Comparison of ENCODE assay signal across 24 cellular contexts in genomic region chr16:66914541-66914940, GRCh38. TPM values are rescaled to one million over a fixed set of nuclear protein-coding genes. Genes with fewer than 3 reads are reported as not detected.
DNase-seq lines count a peak whose midpoint lies in the region; ATAC-seq and TF ChIP-seq lines count a peak whose summit lies in the region.
"Had no signal": no experiment of that assay in that cellular context is flagged by ENCODE, and none has a peak within 500 bp of the region (broad histone marks: within the 10 kb centered on the region; RNA-seq: fewer than 3 reads in every experiment).

No MANE protein-coding gene starts in this region.

- no peak overlapping the region for H4K5ac ChIP-seq in IMR-90 (ENCODE audit: low read depth, low read length)

- H3K4me1 ChIP-seq in IMR-90 (ENCODE audit: control insufficient read depth, insufficient read depth, low read length) = no peaks in the 10 kb centered on the region
- H3K4me1 ChIP-seq in neural progenitor cell = no peaks in the 10 kb centered on the region
- H3K4me1 ChIP-seq in tibial artery = peaks cover 0 to 21% (median 3%) of the 10 kb centered on the region in 4 donors

- in situ Hi-C loops in IMR-90 (cut with MboI; ENCODE audit: low sequenced_read_pairs) = no loop called here

- H3K4me3 ChIP-seq in IMR-90 (ENCODE audit: insufficient read depth, low read depth, low read length) (no peak overlapping the region), neural progenitor cell (no peak overlapping the region), tibial artery (no peak overlapping the region)
- H3K4me3 ChIP-seq: GM23248 had no signal

- no peak overlapping the region for H3K18ac ChIP-seq in IMR-90 (ENCODE audit: low read depth, low read length)

- no peak overlapping the region for H2BK120ac ChIP-seq in IMR-90 (ENCODE audit: low read depth, low read length)

- H3K27me3 ChIP-seq in IMR-90 (ENCODE audit: control insufficient read depth, insufficient read depth, low read length) = peaks cover 39% of the 10 kb centered on the region
- H3K27me3 ChIP-seq in neural progenitor cell = peaks cover 7% of the 10 kb centered on the region
- no peaks in the 10 kb centered on the region for H3K27me3 ChIP-seq in tibial artery

- H2AK9ac ChIP-seq in IMR-90 (replicated peaks; ENCODE audit: low read depth, low read length, poor library complexity) = peak overlapping the region; percentile 50

- no peak overlapping the region for H2BK5ac ChIP-seq in IMR-90 (ENCODE audit: low read depth, low read length, poor library complexity, severe bottlenecking)

- H2AFZ ChIP-seq in IMR-90 (replicated peaks; ENCODE audit: low read length, poor library complexity) = no peak overlapping the region
- H2AFZ ChIP-seq in neural progenitor cell (replicated peaks) = no peak overlapping the region
- H2AFZ ChIP-seq: GM23248 had no signal

- no peak overlapping the region for H3K4me2 ChIP-seq in IMR-90 (ENCODE audit: low read depth, low read length)
- no peak overlapping the region for H3K4me2 ChIP-seq in neural progenitor cell

- H3K23ac ChIP-seq in IMR-90 (ENCODE audit: low read depth, low read length) = no peak overlapping the region

- no peaks in the 10 kb centered on the region for H3K79me2 ChIP-seq in neural progenitor cell (ENCODE audit: low read depth)

- no peak overlapping the region for H3K27ac ChIP-seq in IMR-90 (ENCODE audit: insufficient read depth, low read length)
- no peak overlapping the region for H3K27ac ChIP-seq in neural progenitor cell
- no peak overlapping the region for H3K27ac ChIP-seq in tibial artery
- H3K27ac ChIP-seq: GM23248 had no signal

- no peak overlapping the region for H3K4ac ChIP-seq in IMR-90 (ENCODE audit: low read depth, low read length)

- no peak for ATAC-seq in left ventricle myocardium superior
- ATAC-seq in Right ventricle myocardium inferior = no peak
- no peak for ATAC-seq in IMR-90 (ENCODE audit: low read depth)
- no peak for ATAC-seq in stimulated activated effector memory CD8-positive, alpha-beta T cell treated with anti-CD3 and anti-CD28 coated beads, Interleukin-12 subunit alpha, Interleukin-12 subunit beta, amount 100 ng/mL, for 72 hours
- ATAC-seq in HG02884 (IDR thresholded peaks at IDR 0.05; ENCODE audit: unreplicated experiment) = no peak
- no peak for ATAC-seq in GM21515 (IDR thresholded peaks at IDR 0.05; ENCODE audit: unreplicated experiment)

- no peak overlapping the region for H2BK15ac ChIP-seq in IMR-90 (ENCODE audit: low read depth, low read length)

- H3K9me1 ChIP-seq in IMR-90 (ENCODE audit: insufficient read depth, low read length) = no peaks in the 10 kb centered on the region

- TF ChIP-seq POLR2A in IMR-90 (IDR thresholded peaks at IDR 0.05; ENCODE audit: low read depth, low read length) = no peak

- no peaks in the 10 kb centered on the region for H3K36me3 Mint-ChIP-seq in neural progenitor cell
- no peaks in the 10 kb centered on the region for H3K36me3 Mint-ChIP-seq in stimulated activated effector memory CD8-positive, alpha-beta T cell treated with anti-CD3 and anti-CD28 coated beads, Interleukin-12 subunit alpha, Interleukin-12 subunit beta, amount 100 ng/mL, for 72 hours
- H3K36me3 Mint-ChIP-seq: CD4-positive, alpha-beta memory T cell had no signal

- no peak overlapping the region for H2AK5ac ChIP-seq in IMR-90 (ENCODE audit: low read depth, low read length)

- BruUV-seq in IMR-90 (replicated peaks; lab: Mats Ljungman, UMichigan) = no TSS peak

- H4K8ac ChIP-seq in IMR-90 (ENCODE audit: low read depth in 2 of 2, low read length in 2 of 2) = no peak overlapping the region

- DNase-seq in left ventricle myocardium superior (peak; percentile 3), Right ventricle myocardium inferior (ENCODE audit: missing footprints) (no peak), IMR-90 (no peak), neural progenitor cell (ENCODE audit: low spot score) (no peak), tibial artery (no peak)
- DNase-seq in stimulated activated effector memory CD8-positive, alpha-beta T cell treated with anti-CD3 and anti-CD28 coated beads, Interleukin-12 subunit alpha, Interleukin-12 subunit beta, amount 100 ng/mL, for 72 hours (ENCODE audit: low spot score in 2 of 2) = no peak
- DNase-seq: C1 segment of cervical spinal cord, Calu3, COR-L47, DMS53, DMS79 treated with DMSO at 0.1 percent for 48 hours, GF-D8, GM23248, H7, HCEC 1CT had no signal

- dilution Hi-C loops in IMR-90 (cut with HindIII; ENCODE audit: low sequenced_read_pairs, unreplicated experiment) = no loop called here

- H4K20me1 ChIP-seq in IMR-90 (ENCODE audit: insufficient read depth, low read length) = no peaks in the 10 kb centered on the region
- H4K20me1 ChIP-seq in neural progenitor cell (ENCODE audit: low read depth) = no peaks in the 10 kb centered on the region

- POLR2A ChIA-PET in IMR-90 (lab: Charles Lee; ENCODE audit: unreplicated experiment) = no interaction called here

- H3K14ac ChIP-seq in IMR-90 (replicated peaks; ENCODE audit: low read depth, low read length) = no peak overlapping the region

- no peak overlapping the region for H2BK20ac ChIP-seq in IMR-90 (ENCODE audit: low read depth, low read length)

- no CpG with 5 or more reads among the region's 7 CpGs for WGBS in IMR-90 (ENCODE audit: extremely low coverage in 2 of 2, insufficient read length in 1 of 2), 2 experiments

- no peak overlapping the region for H3K56ac ChIP-seq in IMR-90 (ENCODE audit: extremely low read depth, insufficient read depth, low read length)

- TF ChIP-seq CTCF in IMR-90 (conservative IDR thresholded peaks at IDR 0.05; ENCODE audit: low read depth, low read length) (no peak), neural progenitor cell (IDR thresholded peaks at IDR 0.05) (no peak), tibial artery (IDR thresholded peaks at IDR 0.05) (no peak)

- H3K36me3 ChIP-seq in IMR-90 (ENCODE audit: control insufficient read depth, insufficient read depth, low read length) (no peaks in the 10 kb centered on the region), neural progenitor cell (no peaks in the 10 kb centered on the region), tibial artery (no peaks in the 10 kb centered on the region)

- H3K9me3 ChIP-seq in IMR-90 (ENCODE audit: control insufficient read depth, insufficient read depth, low read length) (no peaks in the 10 kb centered on the region), neural progenitor cell (ENCODE audit: low read depth) (no peaks in the 10 kb centered on the region), tibial artery (no peaks in the 10 kb centered on the region)

- no peaks in the 10 kb centered on the region for H3K9me3 Mint-ChIP-seq in neural progenitor cell
- no peaks in the 10 kb centered on the region for H3K9me3 Mint-ChIP-seq in stimulated activated effector memory CD8-positive, alpha-beta T cell treated with anti-CD3 and anti-CD28 coated beads, Interleukin-12 subunit alpha, Interleukin-12 subunit beta, amount 100 ng/mL, for 72 hours
- H3K9me3 Mint-ChIP-seq: CD4-positive, alpha-beta memory T cell had no signal

- intact Hi-C loops in left ventricle myocardium superior (cut with micrococcal nuclease) (no loop called here), Right ventricle myocardium inferior (cut with DNase I) (no loop called here), IMR-90 (cut with micrococcal nuclease) (no loop called here), tibial artery (cut with DNase I; ENCODE audit: low total_unique reads) (no loop called here)

- H3F3A ChIP-seq in neural progenitor cell (ENCODE audit: low read depth) = no peaks in the 10 kb centered on the region

- peak overlapping the region; percentile 9 for H3K27ac Mint-ChIP-seq in neural progenitor cell
- peak overlapping the region; percentile 1 for H3K27ac Mint-ChIP-seq in stimulated activated effector memory CD8-positive, alpha-beta T cell treated with anti-CD3 and anti-CD28 coated beads, Interleukin-12 subunit alpha, Interleukin-12 subunit beta, amount 100 ng/mL, for 72 hours
- H3K27ac Mint-ChIP-seq: CD4-positive, alpha-beta memory T cell had no signal

- no peak overlapping the region for H4K91ac ChIP-seq in IMR-90 (ENCODE audit: insufficient read depth, low read depth, low read length)

- peaks cover 26% of the 10 kb centered on the region for H3K4me1 Mint-ChIP-seq in neural progenitor cell
- no peaks in the 10 kb centered on the region for H3K4me1 Mint-ChIP-seq in stimulated activated effector memory CD8-positive, alpha-beta T cell treated with anti-CD3 and anti-CD28 coated beads, Interleukin-12 subunit alpha, Interleukin-12 subunit beta, amount 100 ng/mL, for 72 hours
- H3K4me1 Mint-ChIP-seq: CD4-positive, alpha-beta memory T cell had no signal

- no peak for TF ChIP-seq RAD21 in IMR-90 (IDR thresholded peaks at IDR 0.05; ENCODE audit: low read length)

- peak overlapping the region; percentile 1 for H3K4me3 Mint-ChIP-seq in neural progenitor cell
- no peak overlapping the region for H3K4me3 Mint-ChIP-seq in stimulated activated effector memory CD8-positive, alpha-beta T cell treated with anti-CD3 and anti-CD28 coated beads, Interleukin-12 subunit alpha, Interleukin-12 subunit beta, amount 100 ng/mL, for 72 hours
- H3K4me3 Mint-ChIP-seq: CD4-positive, alpha-beta memory T cell had no signal

- CTCF ChIA-PET in IMR-90 (lab: Yijun Ruan, JAX) = no interaction called here

- H3K27me3 Mint-ChIP-seq in neural progenitor cell (ENCODE audit: insufficient read depth, low read depth) = peaks cover 12% of the 10 kb centered on the region

- H3K9ac ChIP-seq in IMR-90 (ENCODE audit: low read depth, low read length) (no peak overlapping the region), neural progenitor cell (no peak overlapping the region)
- H3K9ac ChIP-seq: GM23248 had no signal

- no peaks in the 10 kb centered on the region for H3K79me1 ChIP-seq in IMR-90 (ENCODE audit: low read depth in 1 of 2, low read length in 2 of 2)

RNA-seq across cellular contexts. Expression of gene CDH16, which starts 4.1 kb away (rescaled TPM):
- total RNA-seq in left ventricle myocardium superior (not detected), Right ventricle myocardium inferior (0.16 TPM), IMR-90 (2012; rRNA removed) (not detected in 2 replicates), neural progenitor cell (ENCODE audit: low replicate concordance) (not detected in 2 replicates)
- not detected in 2 replicates for polyA plus RNA-seq in IMR-90 (2012; rRNA removed)
- polyA plus RNA-seq in IMR-90 (2012; cell fraction: cytosol; rRNA removed) = not detected in 2 replicates
- not detected in 2 replicates for polyA plus RNA-seq in IMR-90 (2012; cell fraction: nucleus; rRNA removed; ENCODE audit: low replicate concordance)
- total RNA-seq: A172; A673; Calu3; CD4-positive, alpha-beta memory T cell; Daoy; G401; GM23248; H1; H7 had no signal
- polyA plus RNA-seq: BJ; CD4-positive, alpha-beta memory T cell; GM23248; H1 had no signal

RNA-seq across cellular contexts. Expression of gene RRAD, which starts 10.8 kb away (rescaled TPM):
- total RNA-seq in left ventricle myocardium superior (86.7 TPM), Right ventricle myocardium inferior (84.3 TPM), IMR-90 (2012; rRNA removed) (1.3 and 1.4 TPM in 2 replicates), neural progenitor cell (ENCODE audit: low replicate concordance) (0.12 and 0.24 TPM in 2 replicates)
- polyA plus RNA-seq in IMR-90 (2012; rRNA removed) = 2.1 and 2.9 TPM in 2 replicates
- 1.3 and 11.2 TPM in 2 replicates for polyA plus RNA-seq in IMR-90 (2012; cell fraction: cytosol; rRNA removed)
- 25.0 and 37.4 TPM in 2 replicates for polyA plus RNA-seq in IMR-90 (2012; cell fraction: nucleus; rRNA removed; ENCODE audit: low replicate concordance)
- total RNA-seq: G401, H1 had no signal
- polyA plus RNA-seq: CD4-positive, alpha-beta memory T cell had no signal

RNA-seq across cellular contexts. Expression of gene CIAO2B, which starts 19.7 kb away (rescaled TPM):
- total RNA-seq in left ventricle myocardium superior = 114 TPM
- 127 TPM for total RNA-seq in Right ventricle myocardium inferior
- 148 and 168 TPM in 2 replicates for total RNA-seq in IMR-90 (2012; rRNA removed)
- 234 and 283 TPM in 2 replicates for polyA plus RNA-seq in IMR-90 (2012; rRNA removed)
- polyA plus RNA-seq in IMR-90 (2012; cell fraction: cytosol; rRNA removed) = 232 and 454 TPM in 2 replicates
- 113 and 168 TPM in 2 replicates for polyA plus RNA-seq in IMR-90 (2012; cell fraction: nucleus; rRNA removed; ENCODE audit: low replicate concordance)
- total RNA-seq in neural progenitor cell (ENCODE audit: low replicate concordance) = 55.5 and 76.0 TPM in 2 replicates

RNA-seq across cellular contexts. Expression of gene CES2, which starts 20.8 kb away (rescaled TPM):
- total RNA-seq in left ventricle myocardium superior (103 TPM), Right ventricle myocardium inferior (126 TPM), IMR-90 (2012; rRNA removed) (11.9 and 15.1 TPM in 2 replicates), neural progenitor cell (ENCODE audit: low replicate concordance) (11.1 and 20.9 TPM in 2 replicates)
- polyA plus RNA-seq in IMR-90 (2012; rRNA removed) = 23.2 and 24.2 TPM in 2 replicates
- polyA plus RNA-seq in IMR-90 (2012; cell fraction: cytosol; rRNA removed) = 15.5 and 21.1 TPM in 2 replicates
- polyA plus RNA-seq in IMR-90 (2012; cell fraction: nucleus; rRNA removed; ENCODE audit: low replicate concordance) = 45.3 and 69.6 TPM in 2 replicates

RNA-seq across cellular contexts. Expression of gene PDP2, which starts 34.2 kb away (rescaled TPM):
- total RNA-seq in left ventricle myocardium superior (2.2 TPM), Right ventricle myocardium inferior (3.1 TPM), IMR-90 (2012; rRNA removed) (12.5 and 16.8 TPM in 2 replicates), neural progenitor cell (ENCODE audit: low replicate concordance) (6.6 and 12.6 TPM in 2 replicates)
- 5.3 and 5.7 TPM in 2 replicates for polyA plus RNA-seq in IMR-90 (2012; rRNA removed)
- 2.9 and 5.3 TPM in 2 replicates for polyA plus RNA-seq in IMR-90 (2012; cell fraction: cytosol; rRNA removed)
- polyA plus RNA-seq in IMR-90 (2012; cell fraction: nucleus; rRNA removed; ENCODE audit: low replicate concordance) = 4.6 and 5.2 TPM in 2 replicates

Comparison
In these comparisons a context has a peak if more than half of its experiments do, and no peak if none do; other contexts are left out.
1. RNA of gene RRAD, which starts 10.8 kb away (total RNA-seq): 86.7 TPM in left ventricle myocardium superior (single experiment) and 84.3 TPM in Right ventricle myocardium inferior (single experiment); 1.3 to 1.4 TPM in IMR-90 and 0.12 to 0.24 TPM in neural progenitor cell; every median in the first group is over 10 times any median in the second.